In genomic region chrX:40058719-40059118, GRCh38 we compare ENCODE assay signal across 16 cellular contexts. TPM values are rescaled to one million over a fixed set of nuclear protein-coding genes. Genes with fewer than 3 reads are reported as not detected.
DNase-seq lines count a peak whose midpoint lies in the region; ATAC-seq and TF ChIP-seq lines count a peak whose summit lies in the region.
"Had no signal": no experiment of that assay in that cellular context is flagged by ENCODE, and none has a peak within 500 bp of the region (broad histone marks: within the 10 kb centered on the region; RNA-seq: fewer than 3 reads in every experiment).

No MANE protein-coding gene starts in this region.

- H3K36me3 Mint-ChIP-seq in activated T-helper 2 cell treated with anti-CD3 and anti-CD28 coated beads, Interferon-gamma antibody, Interleukin-2, Interleukin-4, amounts not matched to agents 10 μg/mL and 5 μg/mL and 100 μg/mL, durations not matched to agents 14 hours and 24 hours and 36 hours (ENCODE audit: low read depth) = peaks cover 80% of the 10 kb centered on the region

- peaks cover 0 to 69% (median 0%) of the 10 kb centered on the region in 3 donors for H3K36me3 ChIP-seq in Peyer's patch

- H3K27me3 Mint-ChIP-seq in activated T-helper 2 cell treated with anti-CD3 and anti-CD28 coated beads, Interferon-gamma antibody, Interleukin-2, Interleukin-4, amounts not matched to agents 10 μg/mL and 5 μg/mL and 100 μg/mL, durations not matched to agents 14 hours and 24 hours and 36 hours (ENCODE audit: low read depth) = no peaks in the 10 kb centered on the region
- H3K27me3 Mint-ChIP-seq: activated T-helper 17 cell treated with anti-CD3 and anti-CD28 coated beads, Interleukin-2, amount 50 U/mL, for 72 hours; stimulated activated memory B cell treated with anti-CD40 and anti-IgM and Interleukin-4, amounts not matched to agents 10 μg/mL and 1 μg/mL and 100 μg/mL, for 72 hours had no signal

- H3K4me1 Mint-ChIP-seq in activated T-helper 2 cell treated with anti-CD3 and anti-CD28 coated beads, Interferon-gamma antibody, Interleukin-2, Interleukin-4, amounts not matched to agents 10 μg/mL and 5 μg/mL and 100 μg/mL, durations not matched to agents 14 hours and 24 hours and 36 hours (ENCODE audit: low read depth) = peaks cover 11% of the 10 kb centered on the region
- H3K4me1 Mint-ChIP-seq: activated T-helper 17 cell treated with anti-CD3 and anti-CD28 coated beads, Interleukin-2, amount 50 U/mL, for 72 hours; stimulated activated memory B cell treated with anti-CD40 and anti-IgM and Interleukin-4, amounts not matched to agents 10 μg/mL and 1 μg/mL and 100 μg/mL, for 72 hours had no signal

- H3K27me3 ChIP-seq in Peyer's patch = no peaks in the 10 kb centered on the region
- H3K27me3 ChIP-seq: esophagus squamous epithelium, vagina had no signal

- TF ChIP-seq CTCF in Peyer's patch (IDR thresholded peaks at IDR 0.05) = no peak

- no peaks in the 10 kb centered on the region for H3K4me1 ChIP-seq in Peyer's patch
- H3K4me1 ChIP-seq: vagina had no signal

- H3K9me3 Mint-ChIP-seq in activated T-helper 2 cell treated with anti-CD3 and anti-CD28 coated beads, Interferon-gamma antibody, Interleukin-2, Interleukin-4, amounts not matched to agents 10 μg/mL and 5 μg/mL and 100 μg/mL, durations not matched to agents 14 hours and 24 hours and 36 hours = no peaks in the 10 kb centered on the region
- H3K9me3 Mint-ChIP-seq: activated T-helper 17 cell treated with anti-CD3 and anti-CD28 coated beads, Interleukin-2, amount 50 U/mL, for 72 hours; stimulated activated memory B cell treated with anti-CD40 and anti-IgM and Interleukin-4, amounts not matched to agents 10 μg/mL and 1 μg/mL and 100 μg/mL, for 72 hours had no signal

- intact Hi-C loops in activated T-helper 2 cell treated with anti-CD3 and anti-CD28 coated beads, Interferon-gamma antibody, Interleukin-2, Interleukin-4, amounts not matched to agents 10 μg/mL and 5 μg/mL and 100 μg/mL, durations not matched to agents 14 hours and 24 hours and 36 hours (cut with micrococcal nuclease) = loop anchor here (10.0 kb wide), 1 partner anchor 324 kb away; no protein-coding TSS in a partner anchor

- peak overlapping the region in 1 of 4 donors; percentile 13 for H3K27ac ChIP-seq in Peyer's patch
- H3K27ac ChIP-seq: esophagus squamous epithelium, vagina had no signal

- TF ChIP-seq POLR2A in Peyer's patch (IDR thresholded peaks at IDR 0.05) = no peak

- no peak overlapping the region for H3K4me3 Mint-ChIP-seq in activated T-helper 2 cell treated with anti-CD3 and anti-CD28 coated beads, Interferon-gamma antibody, Interleukin-2, Interleukin-4, amounts not matched to agents 10 μg/mL and 5 μg/mL and 100 μg/mL, durations not matched to agents 14 hours and 24 hours and 36 hours (ENCODE audit: low read depth)
- H3K4me3 Mint-ChIP-seq: activated T-helper 17 cell treated with anti-CD3 and anti-CD28 coated beads, Interleukin-2, amount 50 U/mL, for 72 hours; nephron; stimulated activated memory B cell treated with anti-CD40 and anti-IgM and Interleukin-4, amounts not matched to agents 10 μg/mL and 1 μg/mL and 100 μg/mL, for 72 hours had no signal

- H3K27ac Mint-ChIP-seq in activated T-helper 2 cell treated with anti-CD3 and anti-CD28 coated beads, Interferon-gamma antibody, Interleukin-2, Interleukin-4, amounts not matched to agents 10 μg/mL and 5 μg/mL and 100 μg/mL, durations not matched to agents 14 hours and 24 hours and 36 hours = no peak overlapping the region
- H3K27ac Mint-ChIP-seq: activated T-helper 17 cell treated with anti-CD3 and anti-CD28 coated beads, Interleukin-2, amount 50 U/mL, for 72 hours; nephron; stimulated activated memory B cell treated with anti-CD40 and anti-IgM and Interleukin-4, amounts not matched to agents 10 μg/mL and 1 μg/mL and 100 μg/mL, for 72 hours had no signal

- H3K9me3 ChIP-seq in Peyer's patch = no peaks in the 10 kb centered on the region
- H3K9me3 ChIP-seq: esophagus squamous epithelium, vagina had no signal

- no peak for ATAC-seq in HG02642 (IDR thresholded peaks at IDR 0.05; ENCODE audit: poor library complexity, unreplicated experiment)
- no peak for ATAC-seq in HG03097 (IDR thresholded peaks at IDR 0.05; ENCODE audit: low FRiP score, unreplicated experiment)
- ATAC-seq: activated T-helper 17 cell treated with anti-CD3 and anti-CD28 coated beads, Interleukin-2, amount 50 U/mL, for 72 hours; stimulated activated memory B cell treated with anti-CD40 and anti-IgM and Interleukin-4, amounts not matched to agents 10 μg/mL and 1 μg/mL and 100 μg/mL, for 72 hours had no signal

- H3K4me3 ChIP-seq in Peyer's patch = no peak overlapping the region
- H3K4me3 ChIP-seq: esophagus squamous epithelium, vagina had no signal

- DNase-seq in COR-L47 (lab: John Stamatoyannopoulos, UW) (peak; percentile 72), NCI-H146 (lab: John Stamatoyannopoulos, UW) (peak; percentile 97), Peyer's patch (peak in 2 of 3 donors; percentile 54 to 62), medulla oblongata (ENCODE audit: extremely low spot score) (peak; percentile 13), kidney tubule cell (ENCODE audit: low spot score) (no peak)
- no peak for DNase-seq in activated T-helper 2 cell treated with anti-CD3 and anti-CD28 coated beads, Interferon-gamma antibody, Interleukin-2, Interleukin-4, amounts not matched to agents 10 μg/mL and 5 μg/mL and 100 μg/mL, durations not matched to agents 14 hours and 24 hours and 36 hours (ENCODE audit: low spot score)
- DNase-seq: activated CD4-positive, alpha-beta T cell treated with anti-CD3 and anti-CD28 coated beads, Interleukin-2, amount 50 U/mL, for 4 hours; dermis blood vessel endothelial cell; esophagus squamous epithelium; Right ventricle myocardium superior had no signal

RNA-seq across cellular contexts. Expression of gene BCOR, which starts 39.0 kb away (rescaled TPM):
- 10 to 100 TPM; 19.8 to 32.2 (median 26.0) TPM for total RNA-seq in Peyer's patch
- total RNA-seq in activated T-helper 2 cell treated with anti-CD3 and anti-CD28 coated beads, Interferon-gamma antibody, Interleukin-2, Interleukin-4, amounts not matched to agents 10 μg/mL and 5 μg/mL and 100 μg/mL, durations not matched to agents 14 hours and 24 hours and 36 hours = 74.6 and 82.2 TPM in 2 replicates

Comparison
In these comparisons a context has a peak if more than half of its experiments do, and no peak if none do; other contexts are left out.
1. DNase-seq: peak in COR-L47 (single experiment), NCI-H146 (single experiment), Peyer's patch (2 of 3) and medulla oblongata (single experiment); none in kidney tubule cell (single experiment) and activated T-helper 2 cell treated with anti-CD3 and anti-CD28 coated beads, Interferon-gamma antibody, Interleukin-2, Interleukin-4, amounts not matched to agents 10 μg/mL and 5 μg/mL and 100 μg/mL, durations not matched to agents 14 hours and 24 hours and 36 hours (single experiment).